In the genomic region with DNA sequence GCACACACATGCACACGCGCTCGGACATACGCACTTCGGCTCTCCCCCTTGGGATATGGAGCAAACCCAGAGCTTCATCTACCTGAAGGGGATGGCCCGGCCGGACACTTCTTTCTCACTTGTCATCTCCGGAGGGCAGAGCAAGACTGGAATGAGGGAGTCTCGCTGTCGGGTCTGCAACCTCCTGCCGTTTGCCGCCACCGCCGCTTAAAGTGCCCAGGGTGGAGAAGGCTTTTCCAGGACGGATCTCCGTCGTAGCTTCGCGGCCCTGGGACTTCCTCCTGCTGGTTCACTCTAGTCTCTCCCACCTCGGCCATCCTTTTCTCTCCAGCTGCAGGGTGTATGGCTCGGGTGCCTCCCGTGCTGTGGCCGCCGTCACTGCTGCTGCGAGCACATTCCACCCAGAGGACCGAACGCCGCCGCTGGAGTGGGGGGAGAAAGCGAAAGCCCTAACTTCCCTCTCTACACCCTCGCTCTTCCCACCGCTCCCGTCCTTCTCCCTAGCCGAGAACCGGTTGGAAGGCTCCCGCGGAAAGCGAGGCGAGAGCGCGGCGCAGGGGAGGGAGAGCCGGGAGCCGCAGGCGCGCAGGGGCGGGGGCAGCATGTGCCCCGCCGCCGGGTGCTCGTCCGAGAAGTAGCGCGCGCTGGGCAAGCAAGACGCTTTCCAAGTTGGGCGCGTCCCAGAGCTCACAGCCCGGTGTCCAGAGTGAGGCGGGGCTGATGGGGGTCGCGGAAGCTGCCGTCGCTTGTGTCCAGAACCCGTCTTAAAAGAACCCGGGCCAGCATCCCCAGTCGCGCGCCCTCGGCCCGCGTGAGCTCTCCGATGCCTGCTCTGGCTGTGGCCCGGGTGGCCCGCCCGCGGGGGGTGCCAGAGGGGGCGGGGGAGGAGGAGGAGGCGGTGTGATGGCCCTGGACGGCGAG, we compare ENCODE assay signal across 8 cellular contexts. TPM values are rescaled to one million over a fixed set of nuclear protein-coding genes. Genes with fewer than 3 reads are reported as not detected.
DNase-seq lines count a peak whose midpoint lies in the region; ATAC-seq and TF ChIP-seq lines count a peak whose summit lies in the region.

A gene with protein sequence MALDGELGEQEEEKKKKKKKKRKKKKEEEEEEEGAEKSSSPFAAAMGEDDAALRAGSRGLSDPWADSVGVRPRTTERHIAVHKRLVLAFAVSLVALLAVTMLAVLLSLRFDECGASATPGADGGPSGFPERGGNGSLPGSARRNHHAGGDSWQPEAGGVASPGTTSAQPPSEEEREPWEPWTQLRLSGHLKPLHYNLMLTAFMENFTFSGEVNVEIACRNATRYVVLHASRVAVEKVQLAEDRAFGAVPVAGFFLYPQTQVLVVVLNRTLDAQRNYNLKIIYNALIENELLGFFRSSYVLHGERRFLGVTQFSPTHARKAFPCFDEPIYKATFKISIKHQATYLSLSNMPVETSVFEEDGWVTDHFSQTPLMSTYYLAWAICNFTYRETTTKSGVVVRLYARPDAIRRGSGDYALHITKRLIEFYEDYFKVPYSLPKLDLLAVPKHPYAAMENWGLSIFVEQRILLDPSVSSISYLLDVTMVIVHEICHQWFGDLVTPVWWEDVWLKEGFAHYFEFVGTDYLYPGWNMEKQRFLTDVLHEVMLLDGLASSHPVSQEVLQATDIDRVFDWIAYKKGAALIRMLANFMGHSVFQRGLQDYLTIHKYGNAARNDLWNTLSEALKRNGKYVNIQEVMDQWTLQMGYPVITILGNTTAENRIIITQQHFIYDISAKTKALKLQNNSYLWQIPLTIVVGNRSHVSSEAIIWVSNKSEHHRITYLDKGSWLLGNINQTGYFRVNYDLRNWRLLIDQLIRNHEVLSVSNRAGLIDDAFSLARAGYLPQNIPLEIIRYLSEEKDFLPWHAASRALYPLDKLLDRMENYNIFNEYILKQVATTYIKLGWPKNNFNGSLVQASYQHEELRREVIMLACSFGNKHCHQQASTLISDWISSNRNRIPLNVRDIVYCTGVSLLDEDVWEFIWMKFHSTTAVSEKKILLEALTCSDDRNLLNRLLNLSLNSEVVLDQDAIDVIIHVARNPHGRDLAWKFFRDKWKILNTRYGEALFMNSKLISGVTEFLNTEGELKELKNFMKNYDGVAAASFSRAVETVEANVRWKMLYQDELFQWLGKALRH (plus strand): TSS at position 630 of the 921 bp plus-strand sequence. CDS start 274 bp downstream, at position 904.

- H3K9ac ChIP-seq in adipocyte (ENCODE audit: low read length): peak within 1 kb of the TSS; percentile 88

- 1% methylated on average over 74 of the region's 81 CpGs for WGBS in prostate gland

- no peak for TF ChIP-seq CTCF in BE2C (IDR thresholded peaks at IDR 0.05; ENCODE audit: low read depth, low read length)
- TF ChIP-seq CTCF in prostate gland (IDR thresholded peaks at IDR 0.05): no peak

- 0 out of 2 replicates have a peak within 1 kb of the TSS, but pooled peaks have one; percentile 3 for H3K4me3 ChIP-seq in BE2C (ENCODE audit: low read depth, low read length)
- peak within 1 kb of the TSS; percentile 93 for H3K4me3 ChIP-seq in adipocyte (ENCODE audit: low read length)
- peak within 1 kb of the TSS; percentile 42 to 50 for H3K4me3 ChIP-seq in prostate gland

- no peak for TF ChIP-seq POLR2A in prostate gland (IDR thresholded peaks at IDR 0.05)

- no peaks in the 10 kb centered on the region for H3K36me3 ChIP-seq in BE2C
- no peaks in the 10 kb centered on the region for H3K36me3 ChIP-seq in adipocyte (ENCODE audit: control insufficient read depth, insufficient read depth, low read length, severe bottlenecking)
- H3K36me3 ChIP-seq in prostate gland: no peaks in the 10 kb centered on the region

- H3K9me3 ChIP-seq in BE2C (no peaks in the 10 kb centered on the region), adipocyte (ENCODE audit: control insufficient read depth, low read length) (no peaks in the 10 kb centered on the region), prostate gland (no peaks in the 10 kb centered on the region)

- peak; percentile 12 for DNase-seq in BE2C
- peak; percentile 57 for DNase-seq in HK-2 (ENCODE audit: unreplicated experiment)
- peak; percentile 88 for DNase-seq in adipocyte (ENCODE audit: low read depth)
- DNase-seq in left ventricle myocardium superior: peak; percentile 40
- no peak for DNase-seq in prostate gland (ENCODE audit: low spot score)
- no peak for DNase-seq in activated naive CD4-positive, alpha-beta T cell treated with Interleukin-2 at 50 U/mL for 16 hours

- H3K27me3 ChIP-seq in BE2C: peaks cover 69% of the 10 kb centered on the region
- H3K27me3 ChIP-seq in adipocyte (replicated peaks; ENCODE audit: control insufficient read depth, insufficient read depth, low read length): peaks cover 17% of the 10 kb centered on the region
- no peaks in the 10 kb centered on the region for H3K27me3 ChIP-seq in prostate gland (replicated peaks; ENCODE audit: insufficient read depth)

- ATAC-seq in left ventricle myocardium superior (peak; percentile 75), GM21737 (IDR thresholded peaks at IDR 0.05; ENCODE audit: unreplicated experiment) (no peak), HG02798 (IDR thresholded peaks at IDR 0.05; ENCODE audit: poor library complexity, unreplicated experiment) (no peak)

- intact Hi-C loops in left ventricle myocardium superior (cut with micrococcal nuclease) (no loop called here), prostate gland (cut with DNase I) (no loop called here)

- peak within 1 kb of the TSS; percentile 65 to 69 for H3K27ac ChIP-seq in prostate gland

- H3K4me1 ChIP-seq in BE2C (no peaks in the 10 kb centered on the region), adipocyte (ENCODE audit: control insufficient read depth, insufficient read depth, low read length) (peaks cover 28% of the 10 kb centered on the region), prostate gland (replicated peaks) (no peaks in the 10 kb centered on the region)

RNA-seq across cellular contexts. Expression of the gene that starts here (rescaled TPM):
- 0.05 TPM for polyA plus RNA-seq in BE2C (2012; ENCODE audit: insufficient read depth, insufficient read length, low read depth)
- total RNA-seq in left ventricle myocardium superior: 0.35 TPM
- total RNA-seq in prostate gland: 1 to 10 TPM; 3.1 to 4.1 TPM

Comparison
In these comparisons a context has a peak if more than half of its experiments do, and no peak if none do; other contexts are left out.
1. Peak in DNase-seq and ATAC-seq in left ventricle myocardium superior; RNA of the gene not detected or under 1 TPM.
2. DNase-seq: peak in BE2C (single experiment), HK-2 (single experiment) and adipocyte (single experiment); none in prostate gland (single experiment) and activated naive CD4-positive, alpha-beta T cell treated with Interleukin-2 at 50 U/mL for 16 hours (single experiment).
3. H3K4me3 ChIP-seq: peak in every context shown above with its lines; median percentile 93 in adipocyte; 46 in prostate gland; 3 in BE2C.